In genomic region chr9:113513541-113513940, GRCh38 we compare ENCODE assay signal across 19 cellular contexts. TPM values are rescaled to one million over a fixed set of nuclear protein-coding genes. Genes with fewer than 3 reads are reported as not detected.
A peak's percentile ranks its signal among the peaks of the same experiment; 100 is the strongest.
DNase-seq lines count a peak whose midpoint lies in the region; ATAC-seq and TF ChIP-seq lines count a peak whose summit lies in the region.
"Had no signal": no experiment of that assay in that cellular context is flagged by ENCODE, and none has a peak within 500 bp of the region (broad histone marks: within the 10 kb centered on the region; RNA-seq: fewer than 3 reads in every experiment).

No MANE protein-coding gene starts in this region.

- TF ChIP-seq CTCF in left ventricle myocardium inferior (IDR thresholded peaks at IDR 0.05; ENCODE audit: borderline replicate concordance), result no peak
- no peak for TF ChIP-seq CTCF in heart right ventricle (IDR thresholded peaks at IDR 0.05)
- TF ChIP-seq CTCF in activated CD8-positive, alpha-beta T cell treated with anti-CD3 and anti-CD28 coated beads for 36 hours (IDR thresholded peaks at IDR 0.05), result no peak
- no peak for TF ChIP-seq CTCF in endothelial cell (IDR thresholded peaks at IDR 0.05; ENCODE audit: unreplicated experiment)

- intact Hi-C loops in left ventricle myocardium inferior (cut with micrococcal nuclease) (no loop called here), heart right ventricle (cut with DNase I) (loop anchor here in 1 of 10 donors (10.0 kb wide), 1 partner anchor 51 kb away; no protein-coding TSS in a partner anchor)
- intact Hi-C loops in activated CD8-positive, alpha-beta T cell treated with anti-CD3 and anti-CD28 coated beads for 36 hours (cut with micrococcal nuclease), result loop anchor here (10.0 kb wide), 1 partner anchor 239 kb away; the partner anchor contains the start of genes CDC26 and PRPF4

- H3K4me3 Mint-ChIP-seq in activated CD8-positive, alpha-beta T cell treated with anti-CD3 and anti-CD28 coated beads for 36 hours, result peak overlapping the region; percentile 55
- H3K4me3 Mint-ChIP-seq in endothelial cell (ENCODE audit: unreplicated experiment), result peak overlapping the region; percentile 79

- peaks cover 62% of the 10 kb centered on the region for H3K36me3 ChIP-seq in left ventricle myocardium inferior
- H3K36me3 ChIP-seq in heart right ventricle, result peaks cover 0 to 98% (median 22%) of the 10 kb centered on the region in 9 donors

- H3K9me3 ChIP-seq in left ventricle myocardium inferior (replicated peaks) (no peaks in the 10 kb centered on the region), heart right ventricle (no peaks in the 10 kb centered on the region)
- H3K9me3 ChIP-seq: ascending aorta, right lobe of liver had no signal

- POLR2A ChIA-PET in activated CD8-positive, alpha-beta T cell treated with anti-CD3 and anti-CD28 coated beads for 36 hours (lab: Charles Lee), result interaction anchor here (2.0 to 3.5 kb wide), 3 partner anchors 10 to 67 kb away, joined by 6 to 46 read pairs (median 30); no protein-coding TSS in a partner anchor

- H3K27me3 Mint-ChIP-seq in activated CD8-positive, alpha-beta T cell treated with anti-CD3 and anti-CD28 coated beads for 36 hours, result no peaks in the 10 kb centered on the region
- H3K27me3 Mint-ChIP-seq in endothelial cell (ENCODE audit: unreplicated experiment), result peaks cover 22% of the 10 kb centered on the region

- ATAC-seq in heart right ventricle, result no peak
- no peak for ATAC-seq in activated CD8-positive, alpha-beta T cell treated with anti-CD3 and anti-CD28 coated beads for 36 hours
- ATAC-seq in HG03045 (IDR thresholded peaks at IDR 0.05; ENCODE audit: unreplicated experiment), result no peak
- no peak for ATAC-seq in GM19328 (IDR thresholded peaks at IDR 0.05; ENCODE audit: unreplicated experiment)
- ATAC-seq: foreskin keratinocyte, left cardiac atrium, right lobe of liver had no signal

- peaks cover 70% of the 10 kb centered on the region for H3K4me1 Mint-ChIP-seq in activated CD8-positive, alpha-beta T cell treated with anti-CD3 and anti-CD28 coated beads for 36 hours (ENCODE audit: low read depth)
- peaks cover 83% of the 10 kb centered on the region for H3K4me1 Mint-ChIP-seq in endothelial cell (ENCODE audit: unreplicated experiment)

- CTCF ChIA-PET in activated CD8-positive, alpha-beta T cell treated with anti-CD3 and anti-CD28 coated beads for 36 hours (lab: Charles Lee), result interaction anchor here (0.9 to 2.7 kb wide), 5 partner anchors 10 to 78 kb away, joined by 3 to 23 read pairs (median 7); no protein-coding TSS in a partner anchor

- H3K27ac Mint-ChIP-seq in activated CD8-positive, alpha-beta T cell treated with anti-CD3 and anti-CD28 coated beads for 36 hours, result peak overlapping the region; percentile 97
- peak overlapping the region; percentile 85 for H3K27ac Mint-ChIP-seq in endothelial cell (ENCODE audit: unreplicated experiment)

- H3K4me1 ChIP-seq in left ventricle myocardium inferior (peaks cover 39% of the 10 kb centered on the region), heart right ventricle (peaks cover 4 to 61% (median 34%) of the 10 kb centered on the region in 9 donors)
- H3K4me1 ChIP-seq: foreskin keratinocyte had no signal

- H3K27ac ChIP-seq in left ventricle myocardium inferior (replicated peaks), result peak overlapping the region; percentile 87
- H3K27ac ChIP-seq in heart right ventricle, result no peak overlapping the region
- H3K27ac ChIP-seq in substantia nigra (ENCODE audit: low read depth, low read length, poor library complexity, severe bottlenecking), result no peak overlapping the region
- H3K27ac ChIP-seq: ascending aorta, foreskin keratinocyte, right lobe of liver had no signal

- no peak for DNase-seq in left ventricle myocardium inferior
- no peak for DNase-seq in heart right ventricle
- peak; percentile 25 for DNase-seq in activated CD8-positive, alpha-beta T cell treated with anti-CD3 and anti-CD28 coated beads for 36 hours
- no peak for DNase-seq in endothelial cell (ENCODE audit: low spot score)
- no peak for DNase-seq in germinal center (ENCODE audit: low spot score)
- no peak for DNase-seq in substantia nigra (lab: John Stamatoyannopoulos, UW)
- DNase-seq: COR-L47, foreskin keratinocyte, KG1, left cardiac atrium, midbrain, NCI-H1105, NCI-H69, nucleus accumbens, SHP77 had no signal

- 96 to 97% methylated on average over 2 of the region's 2 CpGs for WGBS in heart right ventricle, 2 donors

- H3K27me3 ChIP-seq in left ventricle myocardium inferior (ENCODE audit: low read depth), result no peaks in the 10 kb centered on the region
- no peaks in the 10 kb centered on the region for H3K27me3 ChIP-seq in heart right ventricle
- H3K27me3 ChIP-seq: ascending aorta, right lobe of liver had no signal

- H3K4me3 ChIP-seq in left ventricle myocardium inferior (no peak overlapping the region), heart right ventricle (no peak overlapping the region)
- H3K4me3 ChIP-seq: ascending aorta, right lobe of liver had no signal

- no peaks in the 10 kb centered on the region for H3K9me3 Mint-ChIP-seq in activated CD8-positive, alpha-beta T cell treated with anti-CD3 and anti-CD28 coated beads for 36 hours
- H3K9me3 Mint-ChIP-seq in endothelial cell (ENCODE audit: unreplicated experiment), result no peaks in the 10 kb centered on the region

- H3K36me3 Mint-ChIP-seq in activated CD8-positive, alpha-beta T cell treated with anti-CD3 and anti-CD28 coated beads for 36 hours (ENCODE audit: low read depth), result peaks cover 8% of the 10 kb centered on the region
- H3K36me3 Mint-ChIP-seq in endothelial cell (ENCODE audit: low read depth, unreplicated experiment), result peaks cover 83% of the 10 kb centered on the region

RNA-seq across cellular contexts. Expression of gene RGS3, which starts 50.0 kb away (rescaled TPM):
- total RNA-seq in left ventricle myocardium inferior (187 TPM), heart right ventricle (100 to 1,000 TPM in 9 of 10 donors, 10 to 100 TPM in 1; 98.7 to 201 (median 140) TPM), endothelial cell (ENCODE audit: unreplicated experiment) (474 TPM)
- 100 to 1,000 TPM in 1 of 2 donors, 10 to 100 TPM in 1; 65.4 to 125 TPM for polyA plus RNA-seq in heart right ventricle
- 10 to 100 TPM; 51.0 to 51.5 TPM for total RNA-seq in activated CD8-positive, alpha-beta T cell treated with anti-CD3 and anti-CD28 coated beads for 36 hours
